29 cellular contexts compared by ENCODE assay signal in the genomic region with DNA sequence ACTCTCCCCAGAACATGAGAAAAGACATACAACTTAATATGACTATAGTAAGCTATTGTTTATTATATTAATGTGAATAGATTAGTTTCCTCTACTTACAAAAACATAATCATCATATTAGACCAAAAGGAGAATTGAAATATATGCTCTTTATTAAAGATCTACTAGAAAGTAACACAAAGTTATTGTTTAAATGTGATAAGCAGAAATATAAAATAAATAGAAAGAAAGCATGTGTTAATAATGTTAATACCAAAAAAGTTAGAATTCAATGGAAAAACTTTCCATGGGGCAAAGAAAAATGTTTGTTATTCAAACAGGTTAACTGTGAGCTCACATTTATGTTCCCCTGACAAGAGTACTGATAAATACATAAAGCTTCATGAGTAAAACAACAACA.
"Had no signal": no experiment of that assay in that cellular context is flagged by ENCODE, and none has a peak within 500 bp of the region (broad histone marks: within the 10 kb centered on the region; RNA-seq: fewer than 3 reads in every experiment).

No MANE protein-coding gene starts in this region.

- H3K9me3 ChIP-seq: neutrophil, psoas muscle, suprapubic skin, testis, tibial artery, transverse colon, upper lobe of right lung, uterus had no signal

- ATAC-seq: naive thymus-derived CD8-positive, alpha-beta T cell; natural killer cell treated with Interleukin-12 subunit alpha and Interleukin-12 subunit beta and Interleukin-15 and Interleukin-18, amount 100 ng/mL, for 72 hours; psoas muscle; right cardiac atrium; sciatic nerve; stimulated activated memory B cell treated with anti-CD40 and anti-IgM and Interleukin-4, amounts not matched to agents 10 μg/mL and 1 μg/mL and 100 μg/mL, for 72 hours; stimulated activated naive CD8-positive, alpha-beta T cell treated with anti-CD3 and anti-CD28 coated beads, Interleukin-15, amount 100 ng/mL, for 72 hours; stimulated activated naive CD8-positive, alpha-beta T cell treated with anti-CD3 and anti-CD28 coated beads, Interleukin-15, Interleukin-2, amounts not matched to agents 100 U/mL and 50 U/mL, for 24 hours had no signal

- H3K36me3 ChIP-seq: neutrophil, spleen, suprapubic skin, tibial artery, transverse colon, upper lobe of right lung, uterus had no signal

- H3K4me3 ChIP-seq: psoas muscle, skin epidermis, smooth muscle cell, spleen, suprapubic skin, testis, tibial artery, transverse colon, upper lobe of right lung, uterus had no signal

- H3K9ac ChIP-seq: parathyroid adenoma had no signal

- H2AFZ ChIP-seq: parathyroid adenoma had no signal

- H3K27me3 ChIP-seq: neutrophil, suprapubic skin, testis, tibial artery, transverse colon, upper lobe of right lung, uterus had no signal

- DNase-seq: naive thymus-derived CD8-positive, alpha-beta T cell; nephron progenitor cell; nucleus accumbens; posterior cingulate gyrus; psoas muscle; right cardiac atrium; spleen; stimulated activated CD4-positive, alpha-beta T cell treated with anti-CD3 and anti-CD28 coated beads, Interleukin-12 subunit alpha, Interleukin-12 subunit beta, amount 100 ng/mL, for 4 hours; stimulated activated CD4-positive, alpha-beta T cell treated with anti-CD3 and anti-CD28 coated beads, Interleukin-1b, Interleukin-23, amount 100 ng/mL, for 48 hours; stimulated activated CD4-positive, alpha-beta T cell treated with anti-CD3 and anti-CD28 coated beads, Interleukin-4, amount 100 ng/mL, for 1 hour; stimulated activated CD4-positive, alpha-beta T cell treated with anti-CD3 and anti-CD28 coated beads, Interleukin-4, amount 100 ng/mL, for 4 hours; stimulated activated CD8-positive, alpha-beta memory T cell treated with anti-CD3 and anti-CD28 coated beads, Interleukin-4, amount 100 ng/mL, for 48 hours; stimulated activated naive CD4-positive, alpha-beta T cell; stimulated activated naive CD8-positive, alpha-beta T cell treated with anti-CD3 and anti-CD28 coated beads, Interleukin-15, amount 100 ng/mL, for 72 hours; stimulated activated naive CD8-positive, alpha-beta T cell treated with anti-CD3 and anti-CD28 coated beads, Interleukin-15, Interleukin-2, amounts not matched to agents 100 U/mL and 50 U/mL, for 24 hours; substantia nigra; testis; tibial artery; transverse colon; upper lobe of right lung; uterus had no signal

- H3K4me2 ChIP-seq: smooth muscle cell had no signal

- H3K27ac ChIP-seq: neutrophil, parathyroid adenoma, psoas muscle, skin epidermis, spleen, suprapubic skin, testis, tibial artery, transverse colon, upper lobe of right lung, uterus had no signal

- H3K4me1 ChIP-seq: parathyroid adenoma, psoas muscle, suprapubic skin, testis, tibial artery, uterus had no signal
